ENCODE assay signal across 7 cellular contexts in the genomic region with DNA sequence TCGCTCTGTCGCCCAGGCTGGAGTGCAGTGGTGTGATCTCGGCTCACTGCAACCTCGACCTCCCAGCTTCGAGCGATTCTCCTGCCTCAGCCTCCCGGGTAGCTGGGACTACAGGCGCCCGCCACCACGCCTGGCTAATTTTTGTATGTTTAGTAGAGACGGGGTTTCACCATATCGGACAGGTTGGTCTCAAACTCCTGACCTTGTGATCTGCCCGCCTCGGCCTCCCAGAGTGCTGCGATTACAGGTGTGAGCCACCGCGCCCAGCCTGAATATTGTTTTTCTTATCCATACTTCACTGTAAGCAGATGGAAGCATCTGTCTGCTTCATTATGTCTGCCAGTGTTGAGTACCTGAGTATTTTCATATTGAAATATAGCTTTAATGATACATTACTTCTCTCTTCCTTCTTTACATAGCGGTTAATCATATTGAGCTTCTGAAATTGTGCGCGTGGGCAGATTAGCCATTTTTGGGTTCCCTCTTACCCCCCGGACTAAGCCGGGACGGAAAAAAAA. TPM values are rescaled to one million over a fixed set of nuclear protein-coding genes. Genes with fewer than 3 reads are reported as not detected.
A peak's percentile ranks its signal among the peaks of the same experiment; 100 is the strongest.
DNase-seq lines count a peak whose midpoint lies in the region; ATAC-seq, FAIRE-seq and TF ChIP-seq lines count a peak whose summit lies in the region.
"Not testable (repeated sequence)": the region's sequence is repeated elsewhere in the genome, so short reads cannot be mapped to it uniquely, and the experiment has no call there.

No MANE protein-coding gene starts in this region.

- TF ChIP-seq EP300 in sigmoid colon (IDR thresholded peaks at IDR 0.05) = not testable (repeated sequence)

- H3K4me1 Mint-ChIP-seq in activated CD4-positive, alpha-beta T cell treated with anti-CD3 and anti-CD28 coated beads for 36 hours = peaks cover 27% of the 10 kb centered on the region

- not testable (repeated sequence) for H3F3A ChIP-seq in MM.1S (ENCODE audit: insufficient read depth, low read length)

- H3K9me3 ChIP-seq in MM.1S (replicated peaks; ENCODE audit: insufficient read depth, low read length); mesenchymal stem cell (ENCODE audit: control insufficient read depth, low read length); sigmoid colon: not testable (repeated sequence)

- not testable (repeated sequence) for H3K14ac ChIP-seq in mesenchymal stem cell (ENCODE audit: low read length in 2 of 2)

- not testable (repeated sequence) for H2BK120ac ChIP-seq in mesenchymal stem cell (ENCODE audit: low read depth, low read length)

- not testable (repeated sequence) for TF ChIP-seq CTCF in MM.1S (IDR thresholded peaks at IDR 0.05; ENCODE audit: low read length); brain microvascular endothelial cell (IDR thresholded peaks at IDR 0.05; ENCODE audit: low read depth, low read length, missing control alignments); fibroblast of villous mesenchyme (IDR thresholded peaks at IDR 0.05; ENCODE audit: insufficient read depth, low read depth, low read length); sigmoid colon (IDR thresholded peaks at IDR 0.05)

- not testable (repeated sequence) for H3K27me3 ChIP-seq in MM.1S (replicated peaks; ENCODE audit: insufficient read depth, low read length); brain microvascular endothelial cell (replicated peaks); mesenchymal stem cell (ENCODE audit: control insufficient read depth in 1 of 2, insufficient read depth in 1 of 2, low read length in 2 of 2); sigmoid colon

- H2BK5ac ChIP-seq in mesenchymal stem cell (ENCODE audit: low read depth, low read length, poor library complexity, severe bottlenecking) = peak overlapping the region; percentile 79

- H4K20me1 ChIP-seq in MM.1S (ENCODE audit: insufficient read depth, low read length) = not testable (repeated sequence)

- intact Hi-C loops in activated CD4-positive, alpha-beta T cell treated with anti-CD3 and anti-CD28 coated beads for 36 hours (cut with DNase I, micrococcal nuclease) = loop anchor here (1.0 to 2.0 kb wide), 11 partner anchors 87 to 722 kb away; a partner anchor contains a TSS
- intact Hi-C loops in sigmoid colon (cut with DNase I) = loop anchor here (5.0 to 10.0 kb wide), 2 partner anchors 138 to 316 kb away; no protein-coding TSS in a partner anchor

- not testable (repeated sequence) for H3K4me1 ChIP-seq in MM.1S (ENCODE audit: low read length); mesenchymal stem cell (ENCODE audit: control insufficient read depth, insufficient read depth, low read depth, low read length)
- H3K4me1 ChIP-seq in sigmoid colon = peaks cover 0 to 35% (median 23%) of the 10 kb centered on the region in 4 donors

- not testable (repeated sequence) for TF ChIP-seq POLR2A in GM12892 (IDR thresholded peaks at IDR 0.05; ENCODE audit: low read depth, low read length); sigmoid colon (IDR thresholded peaks at IDR 0.05)

- not testable (repeated sequence) for H2AK5ac ChIP-seq in mesenchymal stem cell (ENCODE audit: low read length, severe bottlenecking)

- H2BK12ac ChIP-seq in mesenchymal stem cell (ENCODE audit: low read length in 2 of 2) = not testable (repeated sequence)

- not testable (repeated sequence) for H2BK15ac ChIP-seq in mesenchymal stem cell (ENCODE audit: low read depth, poor library complexity, severe bottlenecking)

- H3K4me3 ChIP-seq in MM.1S (ENCODE audit: low read length) (peak overlapping the region; percentile 93), brain microvascular endothelial cell (ENCODE audit: low read depth, low read length) (peak overlapping the region; percentile 73), fibroblast of villous mesenchyme (ENCODE audit: low read depth, low read length) (peak overlapping the region; percentile 84), mesenchymal stem cell (ENCODE audit: insufficient read depth in 1 of 2, low read depth in 1 of 2, low read length in 2 of 2) (peak overlapping the region in 1 of 2 experiments; percentile 94), sigmoid colon (peak overlapping the region; percentile 73 to 93 (median 90))

- H3K4me2 ChIP-seq in MM.1S (ENCODE audit: low read depth, low read length) = peak overlapping the region; percentile 96; the same call in 1 of the 2 replicates
- peak overlapping the region; percentile 87 for H3K4me2 ChIP-seq in mesenchymal stem cell (ENCODE audit: low read length, poor library complexity, severe bottlenecking)

- peak overlapping the region; percentile 91 for H3K27ac Mint-ChIP-seq in activated CD4-positive, alpha-beta T cell treated with anti-CD3 and anti-CD28 coated beads for 36 hours

- H3K27me3 Mint-ChIP-seq in activated CD4-positive, alpha-beta T cell treated with anti-CD3 and anti-CD28 coated beads for 36 hours = not testable (repeated sequence)

- H3K27ac ChIP-seq in MM.1S (ENCODE audit: low read length); brain microvascular endothelial cell; mesenchymal stem cell (ENCODE audit: low read length, poor library complexity, severe bottlenecking): not testable (repeated sequence)
- peak overlapping the region; percentile 84 to 94 (median 90) for H3K27ac ChIP-seq in sigmoid colon

- H3K23ac ChIP-seq in mesenchymal stem cell (ENCODE audit: low read length in 2 of 2) = not testable (repeated sequence)

- H3K9me2 ChIP-seq in MM.1S (replicated peaks; ENCODE audit: insufficient read depth, low read length) = not testable (repeated sequence)

- DNase-seq in GM12892 (ENCODE audit: insufficient read length); MM.1S; activated CD4-positive, alpha-beta T cell treated with anti-CD3 and anti-CD28 coated beads for 36 hours; brain microvascular endothelial cell; fibroblast of villous mesenchyme (ENCODE audit: low read depth); mesenchymal stem cell; sigmoid colon: not testable (repeated sequence)

- H3K18ac ChIP-seq in mesenchymal stem cell (ENCODE audit: low read depth in 1 of 2, low read length in 2 of 2) = peak overlapping the region in 1 of 2 experiments; percentile 21

- not testable (repeated sequence) for ATAC-seq in activated CD4-positive, alpha-beta T cell treated with anti-CD3 and anti-CD28 coated beads for 36 hours

- not testable (repeated sequence) for H3K79me2 ChIP-seq in MM.1S (ENCODE audit: low read length)

- H4K8ac ChIP-seq in mesenchymal stem cell (ENCODE audit: low read length) = not testable (repeated sequence)

- POLR2A ChIA-PET in activated CD4-positive, alpha-beta T cell treated with anti-CD3 and anti-CD28 coated beads for 36 hours (lab: Charles Lee) = interaction anchor here (0.6 to 2.5 kb wide), 5 partner anchors 49 to 262 kb away, joined by 3 to 9 read pairs (median 5); no protein-coding TSS in a partner anchor

- H3K9ac ChIP-seq in MM.1S (ENCODE audit: low read length) = peak overlapping the region; percentile 90; the same call in 1 of the 2 replicates
- peak overlapping the region; percentile 92 for H3K9ac ChIP-seq in mesenchymal stem cell (ENCODE audit: low read length)

- FAIRE-seq in GM12892 (lab: Jason Lieb, UNC) = peak; percentile 21

- 76% methylated on average over 21 of the region's 23 CpGs for WGBS in mesenchymal stem cell
- WGBS in sigmoid colon, 2 donors = 38 to 53% methylated on average over 23 of the region's 23 CpGs

- not testable (repeated sequence) for H3K36me3 ChIP-seq in MM.1S (replicated peaks; ENCODE audit: insufficient read depth, low read length); brain microvascular endothelial cell (replicated peaks); mesenchymal stem cell (ENCODE audit: control insufficient read depth in 1 of 2, insufficient read depth in 2 of 2, low read depth in 1 of 2, low read length in 2 of 2); sigmoid colon

- CTCF ChIA-PET in activated CD4-positive, alpha-beta T cell treated with anti-CD3 and anti-CD28 coated beads for 36 hours (lab: Charles Lee) = interaction anchor here (0.6 to 1.7 kb wide), 7 partner anchors 26 to 325 kb away, joined by 3 to 6 read pairs (median 4); a partner anchor contains a TSS

- peak overlapping the region; percentile 98 for H2AFZ ChIP-seq in MM.1S (ENCODE audit: low read length)
- peak overlapping the region; percentile 100 for H2AFZ ChIP-seq in mesenchymal stem cell (ENCODE audit: low read depth, low read length)

- not testable (repeated sequence) for H3K4ac ChIP-seq in mesenchymal stem cell (ENCODE audit: low read depth in 1 of 2, low read length in 2 of 2)

- H3K79me1 ChIP-seq in mesenchymal stem cell (replicated peaks; ENCODE audit: low read length, poor library complexity, severe bottlenecking) = not testable (repeated sequence)

- in situ Hi-C loops in brain microvascular endothelial cell (cut with HindIII; ENCODE audit: low pct_ligation_motif_present, low sequenced_read_pairs) = not testable (repeated sequence)

- H3K9me3 Mint-ChIP-seq in activated CD4-positive, alpha-beta T cell treated with anti-CD3 and anti-CD28 coated beads for 36 hours (ENCODE audit: low read depth) = not testable (repeated sequence)

- H3K36me3 Mint-ChIP-seq in activated CD4-positive, alpha-beta T cell treated with anti-CD3 and anti-CD28 coated beads for 36 hours (ENCODE audit: low read depth) = not testable (repeated sequence)

- H3K4me3 Mint-ChIP-seq in activated CD4-positive, alpha-beta T cell treated with anti-CD3 and anti-CD28 coated beads for 36 hours = peak overlapping the region; percentile 84

- H4K91ac ChIP-seq in mesenchymal stem cell (ENCODE audit: low read length) = not testable (repeated sequence)

RNA-seq across cellular contexts. Expression of a gene that starts 0.3 kb away (rescaled TPM):
- 7.2 TPM for polyA plus RNA-seq in GM12892 (2012; ENCODE audit: missing spikeins)
- total RNA-seq in activated CD4-positive, alpha-beta T cell treated with anti-CD3 and anti-CD28 coated beads for 36 hours = 10 to 100 TPM; 29.7 to 31.2 TPM
- 26.4 and 37.1 TPM in 2 replicates for total RNA-seq in fibroblast of villous mesenchyme
- 4.0 TPM for polyA plus RNA-seq in mesenchymal stem cell (2013, experiment 1 of 2)
- polyA plus RNA-seq in mesenchymal stem cell (2013, experiment 2 of 2) = 3.9 TPM
- 10 to 100 TPM; 16.0 to 23.5 (median 20.0) TPM for total RNA-seq in sigmoid colon
- polyA plus RNA-seq in sigmoid colon = 1 to 10 TPM in 2 of 3 donors, under 1 TPM in 1; 0.92 to 6.3 (median 3.0) TPM
